23 cellular contexts compared by ENCODE assay signal in the genomic region with DNA sequence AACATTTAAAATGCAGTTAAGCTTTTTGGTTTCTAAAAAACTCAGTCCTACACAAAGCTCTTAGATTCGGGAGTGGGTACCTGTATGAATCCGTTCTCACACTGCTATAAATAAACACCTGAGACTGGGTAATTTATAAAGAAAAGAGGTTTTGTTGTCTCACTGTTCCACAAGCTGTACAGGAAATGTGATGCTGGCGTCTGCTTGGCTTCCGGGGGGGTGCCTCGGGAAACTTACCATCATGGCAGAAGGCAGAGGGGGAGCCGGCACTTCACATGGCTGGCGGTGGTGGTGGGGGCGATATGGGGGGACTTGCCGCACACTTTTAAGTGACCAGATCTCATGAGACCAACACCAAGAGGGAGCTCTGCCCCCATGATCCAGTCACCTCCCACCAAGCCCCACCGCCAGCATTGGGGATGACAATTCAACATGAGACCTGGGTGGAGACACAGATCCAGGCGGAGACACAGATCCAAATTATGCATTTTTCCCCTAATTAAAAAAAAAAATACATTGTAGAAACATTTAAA.
DNase-seq lines count a peak whose midpoint lies in the region; ATAC-seq lines count a peak whose summit lies in the region.
"Had no signal": no experiment of that assay in that cellular context is flagged by ENCODE, and none has a peak within 500 bp of the region (broad histone marks: within the 10 kb centered on the region; RNA-seq: fewer than 3 reads in every experiment).

No MANE protein-coding gene starts in this region.

- H3K4me1 Mint-ChIP-seq in activated T-cell treated with anti-CD3 and anti-CD28 coated beads, Interleukin-2, amount 50 U/mL, for 4 hours (ENCODE audit: low read depth) = peaks cover 2% of the 10 kb centered on the region
- H3K4me1 Mint-ChIP-seq in central memory CD8-positive, alpha-beta T cell = peaks cover 9% of the 10 kb centered on the region

- H3K9me3 Mint-ChIP-seq in activated T-cell treated with anti-CD3 and anti-CD28 coated beads, Interleukin-2, amount 50 U/mL, for 4 hours = no peaks in the 10 kb centered on the region
- no peaks in the 10 kb centered on the region for H3K9me3 Mint-ChIP-seq in central memory CD8-positive, alpha-beta T cell

- H3K4me3 Mint-ChIP-seq in activated T-cell treated with anti-CD3 and anti-CD28 coated beads, Interleukin-2, amount 50 U/mL, for 4 hours = no peak overlapping the region
- H3K4me3 Mint-ChIP-seq in central memory CD8-positive, alpha-beta T cell = no peak overlapping the region

- intact Hi-C loops in sciatic nerve (cut with DNase I) = no loop called here

- ATAC-seq in activated T-cell treated with anti-CD3 and anti-CD28 coated beads, Interleukin-2, amount 50 U/mL, for 4 hours = no peak
- peak; percentile 28 for ATAC-seq in central memory CD8-positive, alpha-beta T cell (replicated peaks; ENCODE audit: extremely low read depth, poor library complexity, severe bottlenecking)
- ATAC-seq in sciatic nerve = no peak
- ATAC-seq: Panc1, SK-N-SH treated with all-trans-retinoic acid at 6 μM for 48 hours had no signal

- H3K36me3 Mint-ChIP-seq in activated T-cell treated with anti-CD3 and anti-CD28 coated beads, Interleukin-2, amount 50 U/mL, for 4 hours (ENCODE audit: insufficient read depth) = no peaks in the 10 kb centered on the region
- H3K36me3 Mint-ChIP-seq in central memory CD8-positive, alpha-beta T cell (ENCODE audit: insufficient read depth) = no peaks in the 10 kb centered on the region

- H3K27me3 Mint-ChIP-seq in activated T-cell treated with anti-CD3 and anti-CD28 coated beads, Interleukin-2, amount 50 U/mL, for 4 hours (ENCODE audit: low read depth) = peaks cover 13% of the 10 kb centered on the region
- no peaks in the 10 kb centered on the region for H3K27me3 Mint-ChIP-seq in central memory CD8-positive, alpha-beta T cell

- H3K27ac Mint-ChIP-seq in central memory CD8-positive, alpha-beta T cell (ENCODE audit: low read depth) = no peak overlapping the region

- DNase-seq in activated T-cell treated with anti-CD3 and anti-CD28 coated beads for 4 hours = peak; percentile 1
- no peak for DNase-seq in activated T-cell treated with anti-CD3 and anti-CD28 coated beads, Interleukin-2, amount 50 U/mL, for 4 hours
- DNase-seq in NCI-H2081 treated with DMSO at 0.1 percent for 48 hours (lab: John Stamatoyannopoulos, UW) = peak; percentile 0
- no peak for DNase-seq in central memory CD8-positive, alpha-beta T cell (ENCODE audit: low spot score in 2 of 2)
- DNase-seq in sciatic nerve (ENCODE audit: low spot score) = peak; percentile 32
- DNase-seq in occipital lobe (lab: John Stamatoyannopoulos, UW) = no peak
- DNase-seq in globus pallidus (ENCODE audit: low spot score) = no peak
- DNase-seq in NCI-H526 (lab: John Stamatoyannopoulos, UW) = no peak
- DNase-seq: DMS53; EL; GF-D8; GOT3; HCEC 1CT; KBM-7; MV-4-11; NCI-H1105 treated with DMSO at 0.1 percent for 48 hours; NCI-H2029 treated with DMSO at 0.1 percent for 48 hours; NCI-H226; NCI-H510A treated with DMSO at 0.1 percent for 48 hours; NCI-H774; NK-92 treated with Interleukin-12 subunit alpha and Interleukin-12 subunit beta, amount 100 ng/mL, for 24 hours had no signal

Comparison
In these comparisons a context has a peak if more than half of its experiments do, and no peak if none do; other contexts are left out.
1. DNase-seq: peak in activated T-cell treated with anti-CD3 and anti-CD28 coated beads for 4 hours (single experiment), NCI-H2081 treated with DMSO at 0.1 percent for 48 hours (single experiment) and sciatic nerve (single experiment); none in activated T-cell treated with anti-CD3 and anti-CD28 coated beads, Interleukin-2, amount 50 U/mL, for 4 hours (single experiment), central memory CD8-positive, alpha-beta T cell (0 of 2), occipital lobe (single experiment), globus pallidus (single experiment) and NCI-H526 (0 of 2).